ENCODE assay signal across 24 cellular contexts in the genomic region with DNA sequence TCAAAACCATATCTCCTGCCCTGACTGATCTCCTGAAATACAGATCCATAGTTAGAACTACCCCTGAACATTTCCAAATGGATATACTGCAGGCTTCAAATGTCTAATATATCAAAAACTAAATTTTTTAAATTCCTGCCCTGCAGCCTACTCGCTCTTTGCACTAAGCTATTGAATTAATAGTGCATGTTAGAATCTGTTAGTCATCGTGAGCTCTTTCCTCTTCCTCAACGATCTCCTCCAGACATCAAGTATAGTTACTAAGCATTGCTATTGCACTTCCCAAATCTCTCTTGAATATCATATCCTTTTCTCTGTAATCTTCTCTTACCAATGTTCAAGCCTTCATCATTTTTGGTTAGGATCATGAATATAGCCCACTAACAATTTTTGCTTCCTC. TPM values are rescaled to one million over a fixed set of nuclear protein-coding genes. Genes with fewer than 3 reads are reported as not detected.
DNase-seq lines count a peak whose midpoint lies in the region; ATAC-seq, FAIRE-seq and TF ChIP-seq lines count a peak whose summit lies in the region.
"Had no signal": no experiment of that assay in that cellular context is flagged by ENCODE, and none has a peak within 500 bp of the region (broad histone marks: within the 10 kb centered on the region; RNA-seq: fewer than 3 reads in every experiment).

No MANE protein-coding gene starts in this region.

- H3K4me2 ChIP-seq in SK-N-SH: no peak overlapping the region

- H3K4me3 ChIP-seq in bronchial epithelial cell (ENCODE audit: low read depth, low read length) (no peak overlapping the region), SK-N-SH (ENCODE audit: low read depth in 2 of 2, low read length in 1 of 2) (no peak overlapping the region)
- H3K4me3 ChIP-seq: K562 had no signal

- no peaks in the 10 kb centered on the region for H4K20me1 ChIP-seq in SK-N-SH (ENCODE audit: insufficient read depth)

- no peaks in the 10 kb centered on the region for H3K4me1 Mint-ChIP-seq in activated T-helper 1 cell treated with anti-CD3 and anti-CD28 coated beads, Interleukin-12 subunit alpha, Interleukin-12 subunit beta, Interleukin-2, Interleukin-4 antibody, amounts not matched to agents 30 ng/mL and 10 ng/mL and 1 ng/mL, durations not matched to agents 14 hours and 24 hours and 36 hours (ENCODE audit: low read depth)

- TF ChIP-seq EP300 in SK-N-SH (IDR thresholded peaks at IDR 0.05; ENCODE audit: borderline replicate concordance in 1 of 2, low read depth in 1 of 2, low read length in 1 of 2): no peak

- no peak overlapping the region for H3K9ac ChIP-seq in SK-N-SH

- POLR2A ChIA-PET in SK-N-SH (lab: Yijun Ruan, JAX): no interaction called here

- CTCF ChIA-PET in SK-N-SH (lab: Yijun Ruan, JAX): no interaction called here

- no peaks in the 10 kb centered on the region for H3F3A ChIP-seq in SK-N-SH (replicated peaks; ENCODE audit: insufficient read depth)

- no peak overlapping the region for H2AFZ ChIP-seq in SK-N-SH (ENCODE audit: low read depth)

- peaks cover 3% of the 10 kb centered on the region for H3K27me3 Mint-ChIP-seq in activated T-helper 1 cell treated with anti-CD3 and anti-CD28 coated beads, Interleukin-12 subunit alpha, Interleukin-12 subunit beta, Interleukin-2, Interleukin-4 antibody, amounts not matched to agents 30 ng/mL and 10 ng/mL and 1 ng/mL, durations not matched to agents 14 hours and 24 hours and 36 hours (ENCODE audit: insufficient read depth)

- H3K9me3 ChIP-seq in SK-N-SH: no peaks in the 10 kb centered on the region
- H3K9me3 ChIP-seq: Caco-2 had no signal

- H3K27ac Mint-ChIP-seq in activated T-helper 1 cell treated with anti-CD3 and anti-CD28 coated beads, Interleukin-12 subunit alpha, Interleukin-12 subunit beta, Interleukin-2, Interleukin-4 antibody, amounts not matched to agents 30 ng/mL and 10 ng/mL and 1 ng/mL, durations not matched to agents 14 hours and 24 hours and 36 hours: no peak overlapping the region
- H3K27ac Mint-ChIP-seq: CD4-positive, alpha-beta T cell; H9 had no signal

- H3K9me2 ChIP-seq in SK-N-SH: no peaks in the 10 kb centered on the region

- intact Hi-C loops in activated T-helper 1 cell treated with anti-CD3 and anti-CD28 coated beads, Interleukin-12 subunit alpha, Interleukin-12 subunit beta, Interleukin-2, Interleukin-4 antibody, amounts not matched to agents 30 ng/mL and 10 ng/mL and 1 ng/mL, durations not matched to agents 14 hours and 24 hours and 36 hours (cut with micrococcal nuclease): no loop called here

- no peaks in the 10 kb centered on the region for H3K36me3 ChIP-seq in bronchial epithelial cell (ENCODE audit: control insufficient read depth, insufficient read depth, low read length)
- no peaks in the 10 kb centered on the region for H3K36me3 ChIP-seq in SK-N-SH (replicated peaks in 1 of 2; ENCODE audit: control insufficient read depth in 1 of 2, insufficient read depth in 2 of 2, low read length in 1 of 2)

- no peaks in the 10 kb centered on the region for H3K27me3 ChIP-seq in bronchial epithelial cell (ENCODE audit: control insufficient read depth, insufficient read depth, low read length)
- no peaks in the 10 kb centered on the region; the same call in 1 of the 2 replicates for H3K27me3 ChIP-seq in SK-N-SH (ENCODE audit: insufficient read depth)

- no peak overlapping the region for H3K27ac ChIP-seq in SK-N-SH (ENCODE audit: low read depth in 2 of 2, low read length in 1 of 2)
- H3K27ac ChIP-seq: C4-2B had no signal

- no peak for TF ChIP-seq CTCF in bronchial epithelial cell (IDR thresholded peaks at IDR 0.05; ENCODE audit: insufficient read depth, low read length, severe bottlenecking)
- no peak for TF ChIP-seq CTCF in SK-N-SH (IDR thresholded peaks at IDR 0.05)

- H3K9me3 Mint-ChIP-seq in activated T-helper 1 cell treated with anti-CD3 and anti-CD28 coated beads, Interleukin-12 subunit alpha, Interleukin-12 subunit beta, Interleukin-2, Interleukin-4 antibody, amounts not matched to agents 30 ng/mL and 10 ng/mL and 1 ng/mL, durations not matched to agents 14 hours and 24 hours and 36 hours: no peaks in the 10 kb centered on the region
- H3K9me3 Mint-ChIP-seq: CD4-positive, alpha-beta T cell; H9 had no signal

- no peak for ATAC-seq in GM18867 (IDR thresholded peaks at IDR 0.05; ENCODE audit: unreplicated experiment)
- ATAC-seq: K562 had no signal

- no peak for FAIRE-seq in bronchial epithelial cell (lab: Jason Lieb, UNC)
- FAIRE-seq: A204.1, GM12891, H1, HTR-8/SVneo, K562 had no signal

- peak; percentile 20 for DNase-seq in ELR (ENCODE audit: low read depth)
- DNase-seq in bronchial epithelial cell (ENCODE audit: low read depth): peak; percentile 23
- DNase-seq in kidney tubule cell (ENCODE audit: low spot score): peak; percentile 53
- DNase-seq in NCI-H146 treated with DMSO at 0.1 percent for 48 hours (lab: John Stamatoyannopoulos, UW; ENCODE audit: unreplicated experiment): no peak
- no peak for DNase-seq in SK-N-SH
- DNase-seq in activated T-helper 1 cell treated with anti-CD3 and anti-CD28 coated beads, Interleukin-12 subunit alpha, Interleukin-12 subunit beta, Interleukin-2, Interleukin-4 antibody, amounts not matched to agents 30 ng/mL and 10 ng/mL and 1 ng/mL, durations not matched to agents 14 hours and 24 hours and 36 hours (ENCODE audit: low spot score): no peak
- DNase-seq: ACHN; AML-193; Caco-2; CD4-positive, alpha-beta T cell; DMS153; DMS79; H9; IMR-90 had no signal

- no peaks in the 10 kb centered on the region for H3K79me2 ChIP-seq in SK-N-SH (ENCODE audit: insufficient read depth)

- WGBS in SK-N-SH (ENCODE audit: low lambda C conversion rate): 14% methylated on average over 3 of the region's 3 CpGs

- H3K36me3 Mint-ChIP-seq in activated T-helper 1 cell treated with anti-CD3 and anti-CD28 coated beads, Interleukin-12 subunit alpha, Interleukin-12 subunit beta, Interleukin-2, Interleukin-4 antibody, amounts not matched to agents 30 ng/mL and 10 ng/mL and 1 ng/mL, durations not matched to agents 14 hours and 24 hours and 36 hours (ENCODE audit: low read depth): no peaks in the 10 kb centered on the region

- no peaks in the 10 kb centered on the region for H3K4me1 ChIP-seq in SK-N-SH (ENCODE audit: control insufficient read depth in 1 of 2, insufficient read depth in 2 of 2, low read depth in 1 of 2, low read length in 1 of 2)

- TF ChIP-seq RAD21 in SK-N-SH (IDR thresholded peaks at IDR 0.05; ENCODE audit: low read length): no peak

- no peak overlapping the region for H3K4me3 Mint-ChIP-seq in activated T-helper 1 cell treated with anti-CD3 and anti-CD28 coated beads, Interleukin-12 subunit alpha, Interleukin-12 subunit beta, Interleukin-2, Interleukin-4 antibody, amounts not matched to agents 30 ng/mL and 10 ng/mL and 1 ng/mL, durations not matched to agents 14 hours and 24 hours and 36 hours
- H3K4me3 Mint-ChIP-seq: CD4-positive, alpha-beta T cell; H9 had no signal

TF ChIP-seq in SK-N-SH, 30 proteins besides CTCF, POLR2A, EP300 and RAD21 (continues in another document):
- TF ChIP-seq JUND (IDR thresholded peaks at IDR 0.05) (no peak), USF2 (IDR thresholded peaks at IDR 0.05; ENCODE audit: borderline replicate concordance, low read depth, low read length) (no peak), TCF12 (IDR thresholded peaks at IDR 0.05) (no peak), NRF1 (IDR thresholded peaks at IDR 0.05; ENCODE audit: low read depth, low read length) (no peak), YY1 (IDR thresholded peaks at IDR 0.05; ENCODE audit: low read depth) (no peak), RFX5 (IDR thresholded peaks at IDR 0.05; ENCODE audit: low read length) (no peak), ELF1 (IDR thresholded peaks at IDR 0.05) (no peak), FOXM1 (IDR thresholded peaks at IDR 0.05; ENCODE audit: low read depth) (no peak), RXRA (IDR thresholded peaks at IDR 0.05; ENCODE audit: borderline replicate concordance, low read depth) (no peak)
- TF ChIP-seq, protein P1, sequence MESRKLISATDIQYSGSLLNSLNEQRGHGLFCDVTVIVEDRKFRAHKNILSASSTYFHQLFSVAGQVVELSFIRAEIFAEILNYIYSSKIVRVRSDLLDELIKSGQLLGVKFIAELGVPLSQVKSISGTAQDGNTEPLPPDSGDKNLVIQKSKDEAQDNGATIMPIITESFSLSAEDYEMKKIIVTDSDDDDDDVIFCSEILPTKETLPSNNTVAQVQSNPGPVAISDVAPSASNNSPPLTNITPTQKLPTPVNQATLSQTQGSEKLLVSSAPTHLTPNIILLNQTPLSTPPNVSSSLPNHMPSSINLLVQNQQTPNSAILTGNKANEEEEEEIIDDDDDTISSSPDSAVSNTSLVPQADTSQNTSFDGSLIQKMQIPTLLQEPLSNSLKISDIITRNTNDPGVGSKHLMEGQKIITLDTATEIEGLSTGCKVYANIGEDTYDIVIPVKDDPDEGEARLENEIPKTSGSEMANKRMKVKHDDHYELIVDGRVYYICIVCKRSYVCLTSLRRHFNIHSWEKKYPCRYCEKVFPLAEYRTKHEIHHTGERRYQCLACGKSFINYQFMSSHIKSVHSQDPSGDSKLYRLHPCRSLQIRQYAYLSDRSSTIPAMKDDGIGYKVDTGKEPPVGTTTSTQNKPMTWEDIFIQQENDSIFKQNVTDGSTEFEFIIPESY (IDR thresholded peaks at IDR 0.05; ENCODE audit: borderline replicate concordance, low read depth): no peak

RNA-seq across cellular contexts. Expression of gene RSPO3, which starts 26.0 kb away (rescaled TPM):
- total RNA-seq in bronchial epithelial cell: not detected in 2 replicates
- not detected in 2 replicates for polyA plus RNA-seq in SK-N-SH (2012; rRNA removed)
- not detected in 2 replicates for polyA plus RNA-seq in SK-N-SH (2012; cell fraction: cytosol; rRNA removed)
- not detected in 2 replicates for polyA plus RNA-seq in SK-N-SH (2012; cell fraction: nucleus; rRNA removed)
- not detected in 2 replicates for total RNA-seq in activated T-helper 1 cell treated with anti-CD3 and anti-CD28 coated beads, Interleukin-12 subunit alpha, Interleukin-12 subunit beta, Interleukin-2, Interleukin-4 antibody, amounts not matched to agents 30 ng/mL and 10 ng/mL and 1 ng/mL, durations not matched to agents 14 hours and 24 hours and 36 hours
- total RNA-seq: CD4-positive, alpha-beta T cell; Daoy; G401; H1; H9; IMR-90; K562 had no signal
- polyA plus RNA-seq: BJ, H1, IMR-90, K562 had no signal

Comparison
In these comparisons a context has a peak if more than half of its experiments do, and no peak if none do; other contexts are left out.
1. DNase-seq: peak in ELR (single experiment), bronchial epithelial cell (single experiment) and kidney tubule cell (single experiment); none in NCI-H146 treated with DMSO at 0.1 percent for 48 hours (single experiment), SK-N-SH (single experiment) and activated T-helper 1 cell treated with anti-CD3 and anti-CD28 coated beads, Interleukin-12 subunit alpha, Interleukin-12 subunit beta, Interleukin-2, Interleukin-4 antibody, amounts not matched to agents 30 ng/mL and 10 ng/mL and 1 ng/mL, durations not matched to agents 14 hours and 24 hours and 36 hours (single experiment).